In the genomic region with DNA sequence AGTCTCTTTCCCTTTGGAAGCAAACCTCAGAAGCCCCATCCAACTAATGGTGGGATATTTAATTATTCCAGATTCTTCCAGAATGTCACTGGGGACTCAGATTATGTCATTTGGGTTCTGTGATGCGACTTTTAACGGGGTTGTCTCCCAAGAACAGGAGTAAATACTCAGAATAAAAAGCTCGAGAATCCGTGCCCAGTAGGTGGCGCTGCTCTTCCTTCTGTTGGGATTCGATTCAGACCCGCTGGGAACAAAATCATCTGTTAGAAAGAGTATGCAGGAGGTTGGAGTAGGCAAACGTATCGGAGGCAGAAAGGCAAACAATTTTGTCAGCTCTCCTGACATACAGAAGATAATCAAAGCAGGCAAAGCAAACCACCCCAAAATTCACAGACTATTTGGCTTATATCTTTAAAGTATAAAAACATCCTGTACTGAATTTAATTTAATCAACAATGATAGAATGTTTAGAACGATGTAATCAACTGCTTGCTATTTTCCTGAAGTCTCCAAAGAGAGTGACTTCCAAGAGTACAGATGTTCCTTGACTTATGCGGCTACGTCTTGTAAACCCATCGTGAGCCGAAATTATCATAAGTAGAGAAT, we compare ENCODE assay signal across 8 cellular contexts.
A peak's percentile ranks its signal among the peaks of the same experiment; 100 is the strongest.
DNase-seq lines count a peak whose midpoint lies in the region; ATAC-seq and TF ChIP-seq lines count a peak whose summit lies in the region.

No MANE protein-coding gene starts in this region.

- no peaks in the 10 kb centered on the region for H4K20me1 ChIP-seq in SU-DHL-6 (ENCODE audit: low read depth, low read length)

- DNase-seq in BJ (ENCODE audit: low read depth) (no peak), NCI-H1436 (lab: John Stamatoyannopoulos, UW) (peak; percentile 88), amniotic epithelial cell (ENCODE audit: low read depth) (peak; percentile 79), left ventricle myocardium superior (peak; percentile 89), retina (peak; percentile 88)

- no peaks in the 10 kb centered on the region for H3K79me2 ChIP-seq in SU-DHL-6 (ENCODE audit: insufficient read depth, low read length)

- H3K4me2 ChIP-seq in SU-DHL-6 (ENCODE audit: low read depth, low read length, poor library complexity, severe bottlenecking): no peak overlapping the region

- H3F3A ChIP-seq in SU-DHL-6 (ENCODE audit: insufficient read depth): no peaks in the 10 kb centered on the region

- H3K9me3 ChIP-seq in SU-DHL-6 (ENCODE audit: insufficient read depth, low read length): no peaks in the 10 kb centered on the region

- intact Hi-C loops in left ventricle myocardium superior (cut with micrococcal nuclease): loop anchor here (10.0 kb wide), 1 partner anchor 519 kb away; no protein-coding TSS in a partner anchor

- POLR2A ChIA-PET in BJ (lab: Charles Lee): interaction anchor here (0.6 kb wide), 1 partner anchor 400 kb away, joined by 6 read pairs; no protein-coding TSS in a partner anchor

- no peak overlapping the region for H3K9ac ChIP-seq in SU-DHL-6 (ENCODE audit: low read length)

- H3K27me3 ChIP-seq in BJ (ENCODE audit: control insufficient read depth, insufficient read depth, low read length) (no peaks in the 10 kb centered on the region), SU-DHL-6 (ENCODE audit: low read length) (no peaks in the 10 kb centered on the region)

- CTCF ChIA-PET in BJ (lab: Yijun Ruan, JAX): interaction anchor here (0.6 to 4.5 kb wide), 38 partner anchors 8 to 517 kb away, joined by 3 to 67 read pairs (median 4); a partner anchor contains a TSS

- no peak overlapping the region for H3K27ac ChIP-seq in SU-DHL-6 (ENCODE audit: low read depth, low read length)

- peak; percentile 65 for ATAC-seq in GM21423 (IDR thresholded peaks at IDR 0.05; ENCODE audit: unreplicated experiment)
- peak; percentile 81 for ATAC-seq in left ventricle myocardium superior
- ATAC-seq in GM19455 (IDR thresholded peaks at IDR 0.05; ENCODE audit: unreplicated experiment): no peak

- no peak overlapping the region for H3K4me3 ChIP-seq in BJ (ENCODE audit: low read depth, low read length)
- no peak overlapping the region for H3K4me3 ChIP-seq in SU-DHL-6 (ENCODE audit: insufficient read depth, low read length, poor library complexity, severe bottlenecking)

- TF ChIP-seq CTCF in BJ (IDR thresholded peaks at IDR 0.05; ENCODE audit: insufficient read depth, low read depth, low read length) (peak; percentile 82), SU-DHL-6 (IDR thresholded peaks at IDR 0.05; ENCODE audit: insufficient read depth, low read length, poor library complexity, severe bottlenecking) (peak; percentile 91)

- H3K9me2 ChIP-seq in SU-DHL-6 (replicated peaks; ENCODE audit: insufficient read depth, low read length): no peaks in the 10 kb centered on the region

- H2AFZ ChIP-seq in SU-DHL-6 (ENCODE audit: low read depth, low read length, severe bottlenecking): no peak overlapping the region

- H3K36me3 ChIP-seq in BJ (ENCODE audit: control insufficient read depth, insufficient read depth, low read length): no peaks in the 10 kb centered on the region
- no peaks in the 10 kb centered on the region for H3K36me3 ChIP-seq in SU-DHL-6 (ENCODE audit: low read length)
